22 cellular contexts compared by ENCODE assay signal in genomic region chr4:178814908-178815307, GRCh38.
A peak's percentile ranks its signal among the peaks of the same experiment; 100 is the strongest.
DNase-seq lines count a peak whose midpoint lies in the region; ATAC-seq, FAIRE-seq and TF ChIP-seq lines count a peak whose summit lies in the region.
"Had no signal": no experiment of that assay in that cellular context is flagged by ENCODE, and none has a peak within 500 bp of the region (broad histone marks: within the 10 kb centered on the region; RNA-seq: fewer than 3 reads in every experiment).

No MANE protein-coding gene starts in this region.

- WGBS in A549 (ENCODE audit: missing lambda C conversion rate): 42% methylated on average over 2 of the region's 2 CpGs

- H3K27me3 ChIP-seq in Panc1 (ENCODE audit: control insufficient read depth, insufficient read depth, low read length): no peaks in the 10 kb centered on the region
- H3K27me3 ChIP-seq: BE2C, BLaER1 had no signal

- in situ Hi-C loops in Panc1 (cut with HindIII; ENCODE audit: low pct_unique_long_range_greater_than_20kb, low sequenced_read_pairs) (no loop called here), KBM-7 (cut with MboI; ENCODE audit: low pct_unique_long_range_greater_than_20kb, low sequenced_read_pairs) (no loop called here)

- no peak for TF ChIP-seq CTCF in 22Rv1 (IDR thresholded peaks at IDR 0.05)
- no peak for TF ChIP-seq CTCF in A549 (IDR thresholded peaks at IDR 0.05)
- TF ChIP-seq CTCF in Panc1 (IDR thresholded peaks at IDR 0.05): no peak

- H3K9me3 ChIP-seq in A549: no peaks in the 10 kb centered on the region
- H3K9me3 ChIP-seq in Panc1 (ENCODE audit: control insufficient read depth, insufficient read depth, low read depth, low read length): no peaks in the 10 kb centered on the region
- H3K9me3 ChIP-seq: BE2C, BLaER1 had no signal

- H3K4me1 ChIP-seq in A549 (no peaks in the 10 kb centered on the region), Panc1 (ENCODE audit: control insufficient read depth, insufficient read depth, low read length) (no peaks in the 10 kb centered on the region)
- H3K4me1 ChIP-seq: BE2C, BLaER1 had no signal

- no peak for TF ChIP-seq EP300 in A549 (IDR thresholded peaks at IDR 0.05)

- peak in 1 of 2 experiments; percentile 43 for DNase-seq in A549 (ENCODE audit: low read depth in 1 of 2, low spot score in 1 of 2)
- DNase-seq in Panc1 (ENCODE audit: low read depth, low spot score): peak; percentile 18
- DNase-seq in medulla oblongata (ENCODE audit: extremely low spot score): no peak
- DNase-seq in KBM-7: no peak
- DNase-seq: ACHN; BE2C; C1 segment of cervical spinal cord; CD4-positive, alpha-beta memory T cell; CD4-positive, CD25-positive, alpha-beta regulatory T cell; CD8-positive, alpha-beta memory T cell; COR-L47; DMS 273 treated with DMSO at 0.1 percent for 48 hours; DMS153; DMS79; DND-41; EL; GDM1 had no signal

- intact Hi-C loops in Panc1 (cut with micrococcal nuclease; ENCODE audit: unreplicated experiment): no loop called here

- no peak for TF ChIP-seq POLR2A in A549 (IDR thresholded peaks at IDR 0.05; ENCODE audit: low read length)

- ATAC-seq in A549 (peak in 1 of 2 experiments; percentile 69; a peak in 3 of 6 replicates), Panc1 (peak; percentile 51)
- ATAC-seq: GM12878 had no signal

- no TSS peak for BruUV-seq in Panc1 (replicated peaks; lab: Mats Ljungman, UMichigan)

- H3K4me3 ChIP-seq in A549: no peak overlapping the region
- H3K4me3 ChIP-seq in Panc1 (ENCODE audit: low read depth in 2 of 2, low read length in 2 of 2): no peak overlapping the region
- H3K4me3 ChIP-seq: BLaER1, GM12878 had no signal

- no peak overlapping the region for H3K4me2 ChIP-seq in A549
- H3K4me2 ChIP-seq: BLaER1 had no signal

- H3K27ac ChIP-seq in 22Rv1 (peak overlapping the region; percentile 19; the same call in 1 of the 2 replicates), A549 (no peak overlapping the region), Panc1 (ENCODE audit: low read length) (no peak overlapping the region)
- H3K27ac ChIP-seq: BLaER1 had no signal

- POLR2A ChIA-PET in A549 (lab: Yijun Ruan, JAX): no interaction called here
- POLR2A ChIA-PET in Panc1 (lab: Charles Lee): no interaction called here

- TF ChIP-seq RAD21 in A549 (conservative IDR thresholded peaks at IDR 0.05 in 1 of 2, IDR thresholded peaks at IDR 0.05 in 1 of 2): no peak

- CTCF ChIA-PET in A549 (lab: Yijun Ruan, JAX): no interaction called here
- CTCF ChIA-PET in Panc1 (lab: Charles Lee): no interaction called here

- H3K36me3 ChIP-seq in Panc1 (ENCODE audit: control insufficient read depth, insufficient read depth, low read length): no peaks in the 10 kb centered on the region
- H3K36me3 ChIP-seq: BE2C, BLaER1 had no signal

- no peak for FAIRE-seq in A549 (lab: Jason Lieb, UNC)
- FAIRE-seq: GM12878, GM12892, GM18507 had no signal

TF ChIP-seq in A549, 52 proteins besides CTCF, POLR2A, EP300 and RAD21:
- TF ChIP-seq GATA3 (IDR thresholded peaks at IDR 0.05; ENCODE audit: borderline replicate concordance): peak; percentile 37; the same call in 1 of the 2 replicates
- no peak for TF ChIP-seq SREBF2 (IDR thresholded peaks at IDR 0.05)
- no peak for TF ChIP-seq CBX2 (IDR thresholded peaks at IDR 0.05; ENCODE audit: borderline replicate concordance, low read depth)
- TF ChIP-seq TP53 (CRISPR knock-in tag; IDR thresholded peaks at IDR 0.05): no peak
- TF ChIP-seq HMGXB4 (CRISPR knock-in tag; IDR thresholded peaks at IDR 0.05; ENCODE audit: borderline replicate concordance): no peak
- no peak for TF ChIP-seq ZNF302 (CRISPR knock-in tag; IDR thresholded peaks at IDR 0.05)
- no peak for TF ChIP-seq ZFP36 (IDR thresholded peaks at IDR 0.05; ENCODE audit: borderline replicate concordance, partially characterized antibody)
- no peak for TF ChIP-seq HDAC2 (IDR thresholded peaks at IDR 0.05)
- TF ChIP-seq USF2 (IDR thresholded peaks at IDR 0.05): no peak
- no peak for TF ChIP-seq NPAS2 (CRISPR knock-in tag; IDR thresholded peaks at IDR 0.05; ENCODE audit: borderline replicate concordance)
- TF ChIP-seq HOXB5 (CRISPR knock-in tag; IDR thresholded peaks at IDR 0.05): no peak
- TF ChIP-seq BHLHE40 (IDR thresholded peaks at IDR 0.05; ENCODE audit: low read depth, low read length): no peak
- peak in 1 of 2 experiments; percentile 4; a peak in 1 of 4 replicates for TF ChIP-seq CEBPB (IDR thresholded peaks at IDR 0.05)
- TF ChIP-seq FOSL2 (IDR thresholded peaks at IDR 0.05): no peak
- peak; percentile 40 for TF ChIP-seq FOSL2 (CRISPR knock-in tag; IDR thresholded peaks at IDR 0.05)
- TF ChIP-seq RFX5 (IDR thresholded peaks at IDR 0.05): no peak
